1 cellular context compared by ENCODE assay signal in the genomic region with DNA sequence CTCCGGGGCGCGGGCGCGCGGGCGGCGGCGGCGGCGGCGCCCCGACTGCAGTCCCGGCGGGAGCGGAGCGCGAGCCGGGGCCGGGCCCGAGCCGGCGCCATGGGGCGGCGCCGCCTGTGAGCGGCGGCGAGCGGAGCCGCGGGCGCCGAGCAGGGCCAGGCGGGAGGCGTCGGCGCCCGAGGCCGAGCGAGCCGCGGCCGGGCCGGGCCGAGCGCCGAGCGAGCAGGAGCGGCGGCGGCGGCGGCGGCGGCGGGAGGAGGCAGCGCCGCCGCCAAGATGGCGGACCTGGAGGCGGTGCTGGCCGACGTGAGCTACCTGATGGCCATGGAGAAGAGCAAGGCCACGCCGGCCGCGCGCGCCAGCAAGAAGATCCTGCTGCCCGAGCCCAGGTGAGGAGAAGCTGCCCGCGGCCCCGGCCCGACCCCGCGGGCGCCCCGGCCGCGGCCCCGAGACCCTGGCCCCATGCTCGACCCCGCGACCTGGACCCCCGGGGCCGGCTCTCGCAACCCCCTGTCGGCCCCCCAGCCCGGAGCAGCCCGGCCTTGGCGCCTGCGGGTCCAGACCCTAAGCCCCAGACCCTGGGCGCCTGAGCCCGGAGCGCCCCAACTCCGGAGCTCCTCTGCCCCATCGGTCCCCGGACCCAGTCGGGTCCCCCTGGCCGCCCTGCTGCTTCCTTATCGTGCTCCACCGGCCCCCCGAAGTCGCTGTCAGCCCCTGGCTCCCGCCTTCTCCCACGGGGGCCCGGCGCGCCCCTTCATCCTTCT.
TF ChIP-seq lines count a peak whose summit lies in the region.

A gene (plus strand): TSS at position 50 of the 764 bp plus-strand sequence. CDS start 227 bp downstream, at position 277.

TF ChIP-seq in GM12878, 131 proteins besides CTCF, POLR2A, EP300 and RAD21 (continued from another document and continues in another):
- TF ChIP-seq, protein P1, sequence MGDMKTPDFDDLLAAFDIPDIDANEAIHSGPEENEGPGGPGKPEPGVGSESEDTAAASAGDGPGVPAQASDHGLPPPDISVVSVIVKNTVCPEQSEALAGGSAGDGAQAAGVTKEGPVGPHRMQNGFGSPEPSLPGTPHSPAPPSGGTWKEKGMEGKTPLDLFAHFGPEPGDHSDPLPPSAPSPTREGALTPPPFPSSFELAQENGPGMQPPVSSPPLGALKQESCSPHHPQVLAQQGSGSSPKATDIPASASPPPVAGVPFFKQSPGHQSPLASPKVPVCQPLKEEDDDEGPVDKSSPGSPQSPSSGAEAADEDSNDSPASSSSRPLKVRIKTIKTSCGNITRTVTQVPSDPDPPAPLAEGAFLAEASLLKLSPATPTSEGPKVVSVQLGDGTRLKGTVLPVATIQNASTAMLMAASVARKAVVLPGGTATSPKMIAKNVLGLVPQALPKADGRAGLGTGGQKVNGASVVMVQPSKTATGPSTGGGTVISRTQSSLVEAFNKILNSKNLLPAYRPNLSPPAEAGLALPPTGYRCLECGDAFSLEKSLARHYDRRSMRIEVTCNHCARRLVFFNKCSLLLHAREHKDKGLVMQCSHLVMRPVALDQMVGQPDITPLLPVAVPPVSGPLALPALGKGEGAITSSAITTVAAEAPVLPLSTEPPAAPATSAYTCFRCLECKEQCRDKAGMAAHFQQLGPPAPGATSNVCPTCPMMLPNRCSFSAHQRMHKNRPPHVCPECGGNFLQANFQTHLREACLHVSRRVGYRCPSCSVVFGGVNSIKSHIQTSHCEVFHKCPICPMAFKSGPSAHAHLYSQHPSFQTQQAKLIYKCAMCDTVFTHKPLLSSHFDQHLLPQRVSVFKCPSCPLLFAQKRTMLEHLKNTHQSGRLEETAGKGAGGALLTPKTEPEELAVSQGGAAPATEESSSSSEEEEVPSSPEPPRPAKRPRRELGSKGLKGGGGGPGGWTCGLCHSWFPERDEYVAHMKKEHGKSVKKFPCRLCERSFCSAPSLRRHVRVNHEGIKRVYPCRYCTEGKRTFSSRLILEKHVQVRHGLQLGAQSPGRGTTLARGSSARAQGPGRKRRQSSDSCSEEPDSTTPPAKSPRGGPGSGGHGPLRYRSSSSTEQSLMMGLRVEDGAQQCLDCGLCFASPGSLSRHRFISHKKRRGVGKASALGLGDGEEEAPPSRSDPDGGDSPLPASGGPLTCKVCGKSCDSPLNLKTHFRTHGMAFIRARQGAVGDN (IDR thresholded peaks at IDR 0.05): 0 out of 2 replicates have a peak, but pooled peaks have one; percentile 23
- TF ChIP-seq, protein P2, sequence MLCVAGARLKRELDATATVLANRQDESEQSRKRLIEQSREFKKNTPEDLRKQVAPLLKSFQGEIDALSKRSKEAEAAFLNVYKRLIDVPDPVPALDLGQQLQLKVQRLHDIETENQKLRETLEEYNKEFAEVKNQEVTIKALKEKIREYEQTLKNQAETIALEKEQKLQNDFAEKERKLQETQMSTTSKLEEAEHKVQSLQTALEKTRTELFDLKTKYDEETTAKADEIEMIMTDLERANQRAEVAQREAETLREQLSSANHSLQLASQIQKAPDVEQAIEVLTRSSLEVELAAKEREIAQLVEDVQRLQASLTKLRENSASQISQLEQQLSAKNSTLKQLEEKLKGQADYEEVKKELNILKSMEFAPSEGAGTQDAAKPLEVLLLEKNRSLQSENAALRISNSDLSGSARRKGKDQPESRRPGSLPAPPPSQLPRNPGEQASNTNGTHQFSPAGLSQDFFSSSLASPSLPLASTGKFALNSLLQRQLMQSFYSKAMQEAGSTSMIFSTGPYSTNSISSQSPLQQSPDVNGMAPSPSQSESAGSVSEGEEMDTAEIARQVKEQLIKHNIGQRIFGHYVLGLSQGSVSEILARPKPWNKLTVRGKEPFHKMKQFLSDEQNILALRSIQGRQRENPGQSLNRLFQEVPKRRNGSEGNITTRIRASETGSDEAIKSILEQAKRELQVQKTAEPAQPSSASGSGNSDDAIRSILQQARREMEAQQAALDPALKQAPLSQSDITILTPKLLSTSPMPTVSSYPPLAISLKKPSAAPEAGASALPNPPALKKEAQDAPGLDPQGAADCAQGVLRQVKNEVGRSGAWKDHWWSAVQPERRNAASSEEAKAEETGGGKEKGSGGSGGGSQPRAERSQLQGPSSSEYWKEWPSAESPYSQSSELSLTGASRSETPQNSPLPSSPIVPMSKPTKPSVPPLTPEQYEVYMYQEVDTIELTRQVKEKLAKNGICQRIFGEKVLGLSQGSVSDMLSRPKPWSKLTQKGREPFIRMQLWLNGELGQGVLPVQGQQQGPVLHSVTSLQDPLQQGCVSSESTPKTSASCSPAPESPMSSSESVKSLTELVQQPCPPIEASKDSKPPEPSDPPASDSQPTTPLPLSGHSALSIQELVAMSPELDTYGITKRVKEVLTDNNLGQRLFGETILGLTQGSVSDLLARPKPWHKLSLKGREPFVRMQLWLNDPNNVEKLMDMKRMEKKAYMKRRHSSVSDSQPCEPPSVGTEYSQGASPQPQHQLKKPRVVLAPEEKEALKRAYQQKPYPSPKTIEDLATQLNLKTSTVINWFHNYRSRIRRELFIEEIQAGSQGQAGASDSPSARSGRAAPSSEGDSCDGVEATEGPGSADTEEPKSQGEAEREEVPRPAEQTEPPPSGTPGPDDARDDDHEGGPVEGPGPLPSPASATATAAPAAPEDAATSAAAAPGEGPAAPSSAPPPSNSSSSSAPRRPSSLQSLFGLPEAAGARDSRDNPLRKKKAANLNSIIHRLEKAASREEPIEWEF (IDR thresholded peaks at IDR 0.05; ENCODE audit: insufficient replicate concordance, low read depth, low read length): no peak
- TF ChIP-seq, protein P3, sequence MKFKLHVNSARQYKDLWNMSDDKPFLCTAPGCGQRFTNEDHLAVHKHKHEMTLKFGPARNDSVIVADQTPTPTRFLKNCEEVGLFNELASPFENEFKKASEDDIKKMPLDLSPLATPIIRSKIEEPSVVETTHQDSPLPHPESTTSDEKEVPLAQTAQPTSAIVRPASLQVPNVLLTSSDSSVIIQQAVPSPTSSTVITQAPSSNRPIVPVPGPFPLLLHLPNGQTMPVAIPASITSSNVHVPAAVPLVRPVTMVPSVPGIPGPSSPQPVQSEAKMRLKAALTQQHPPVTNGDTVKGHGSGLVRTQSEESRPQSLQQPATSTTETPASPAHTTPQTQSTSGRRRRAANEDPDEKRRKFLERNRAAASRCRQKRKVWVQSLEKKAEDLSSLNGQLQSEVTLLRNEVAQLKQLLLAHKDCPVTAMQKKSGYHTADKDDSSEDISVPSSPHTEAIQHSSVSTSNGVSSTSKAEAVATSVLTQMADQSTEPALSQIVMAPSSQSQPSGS (IDR thresholded peaks at IDR 0.05; ENCODE audit: low read length): no peak
- TF ChIP-seq RFX5 (IDR thresholded peaks at IDR 0.05; ENCODE audit: low read depth, low read length) (no peak), SPI1 (IDR thresholded peaks at IDR 0.05; ENCODE audit: borderline replicate concordance, insufficient read depth, low read depth, low read length) (no peak), IKZF2 (IDR thresholded peaks at IDR 0.05) (no peak), CHD4 (IDR thresholded peaks at IDR 0.05) (no peak), BACH1 (IDR thresholded peaks at IDR 0.05; ENCODE audit: borderline replicate concordance) (peak; percentile 55; the same call in 1 of the 2 replicates), YY1 (IDR thresholded peaks at IDR 0.05; ENCODE audit: low read depth, low read length) (peak; percentile 90), EED (IDR thresholded peaks at IDR 0.05; ENCODE audit: low read depth) (no peak), MTA2 (IDR thresholded peaks at IDR 0.05; ENCODE audit: low read depth) (no peak), NRF1 (conservative IDR thresholded peaks at IDR 0.05; ENCODE audit: low read depth, low read length) (no peak), NBN (IDR thresholded peaks at IDR 0.05) (no peak), ZNF217 (IDR thresholded peaks at IDR 0.05) (0 out of 2 replicates have a peak, but pooled peaks have one; percentile 21), RUNX3 (IDR thresholded peaks at IDR 0.05; ENCODE audit: low read length) (no peak), POLR2AphosphoS2 (IDR thresholded peaks at IDR 0.05; ENCODE audit: low read depth, low read length) (no peak), NR2C1 (IDR thresholded peaks at IDR 0.05) (0 out of 2 replicates have a peak, but pooled peaks have one; percentile 22), EGR1 (IDR thresholded peaks at IDR 0.05; ENCODE audit: borderline replicate concordance in 1 of 2, low read depth in 2 of 2, low read length in 2 of 2) (0 out of 3 replicates have a peak, but pooled peaks of 1 of the 2 experiments have one; percentile 19), DPF2 (IDR thresholded peaks at IDR 0.05) (peak; percentile 10), BRCA1 (IDR thresholded peaks at IDR 0.05; ENCODE audit: low read depth, low read length) (no peak), CREM (IDR thresholded peaks at IDR 0.05; ENCODE audit: low read depth) (no peak), MEF2A (IDR thresholded peaks at IDR 0.05; ENCODE audit: insufficient read depth, low read depth, low read length) (no peak)
- TF ChIP-seq, protein P4, sequence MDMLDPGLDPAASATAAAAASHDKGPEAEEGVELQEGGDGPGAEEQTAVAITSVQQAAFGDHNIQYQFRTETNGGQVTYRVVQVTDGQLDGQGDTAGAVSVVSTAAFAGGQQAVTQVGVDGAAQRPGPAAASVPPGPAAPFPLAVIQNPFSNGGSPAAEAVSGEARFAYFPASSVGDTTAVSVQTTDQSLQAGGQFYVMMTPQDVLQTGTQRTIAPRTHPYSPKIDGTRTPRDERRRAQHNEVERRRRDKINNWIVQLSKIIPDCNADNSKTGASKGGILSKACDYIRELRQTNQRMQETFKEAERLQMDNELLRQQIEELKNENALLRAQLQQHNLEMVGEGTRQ (IDR thresholded peaks at IDR 0.05; ENCODE audit: borderline replicate concordance, low read depth, low read length): no peak
- TF ChIP-seq, protein P5, sequence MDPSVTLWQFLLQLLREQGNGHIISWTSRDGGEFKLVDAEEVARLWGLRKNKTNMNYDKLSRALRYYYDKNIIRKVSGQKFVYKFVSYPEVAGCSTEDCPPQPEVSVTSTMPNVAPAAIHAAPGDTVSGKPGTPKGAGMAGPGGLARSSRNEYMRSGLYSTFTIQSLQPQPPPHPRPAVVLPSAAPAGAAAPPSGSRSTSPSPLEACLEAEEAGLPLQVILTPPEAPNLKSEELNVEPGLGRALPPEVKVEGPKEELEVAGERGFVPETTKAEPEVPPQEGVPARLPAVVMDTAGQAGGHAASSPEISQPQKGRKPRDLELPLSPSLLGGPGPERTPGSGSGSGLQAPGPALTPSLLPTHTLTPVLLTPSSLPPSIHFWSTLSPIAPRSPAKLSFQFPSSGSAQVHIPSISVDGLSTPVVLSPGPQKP (IDR thresholded peaks at IDR 0.05; ENCODE audit: low read depth, low read length): no peak
- TF ChIP-seq, protein P6, sequence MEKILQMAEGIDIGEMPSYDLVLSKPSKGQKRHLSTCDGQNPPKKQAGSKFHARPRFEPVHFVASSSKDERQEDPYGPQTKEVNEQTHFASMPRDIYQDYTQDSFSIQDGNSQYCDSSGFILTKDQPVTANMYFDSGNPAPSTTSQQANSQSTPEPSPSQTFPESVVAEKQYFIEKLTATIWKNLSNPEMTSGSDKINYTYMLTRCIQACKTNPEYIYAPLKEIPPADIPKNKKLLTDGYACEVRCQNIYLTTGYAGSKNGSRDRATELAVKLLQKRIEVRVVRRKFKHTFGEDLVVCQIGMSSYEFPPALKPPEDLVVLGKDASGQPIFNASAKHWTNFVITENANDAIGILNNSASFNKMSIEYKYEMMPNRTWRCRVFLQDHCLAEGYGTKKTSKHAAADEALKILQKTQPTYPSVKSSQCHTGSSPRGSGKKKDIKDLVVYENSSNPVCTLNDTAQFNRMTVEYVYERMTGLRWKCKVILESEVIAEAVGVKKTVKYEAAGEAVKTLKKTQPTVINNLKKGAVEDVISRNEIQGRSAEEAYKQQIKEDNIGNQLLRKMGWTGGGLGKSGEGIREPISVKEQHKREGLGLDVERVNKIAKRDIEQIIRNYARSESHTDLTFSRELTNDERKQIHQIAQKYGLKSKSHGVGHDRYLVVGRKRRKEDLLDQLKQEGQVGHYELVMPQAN (conservative IDR thresholded peaks at IDR 0.05): 0 out of 2 replicates have a peak, but pooled peaks have one; percentile 33
- TF ChIP-seq, protein P7, sequence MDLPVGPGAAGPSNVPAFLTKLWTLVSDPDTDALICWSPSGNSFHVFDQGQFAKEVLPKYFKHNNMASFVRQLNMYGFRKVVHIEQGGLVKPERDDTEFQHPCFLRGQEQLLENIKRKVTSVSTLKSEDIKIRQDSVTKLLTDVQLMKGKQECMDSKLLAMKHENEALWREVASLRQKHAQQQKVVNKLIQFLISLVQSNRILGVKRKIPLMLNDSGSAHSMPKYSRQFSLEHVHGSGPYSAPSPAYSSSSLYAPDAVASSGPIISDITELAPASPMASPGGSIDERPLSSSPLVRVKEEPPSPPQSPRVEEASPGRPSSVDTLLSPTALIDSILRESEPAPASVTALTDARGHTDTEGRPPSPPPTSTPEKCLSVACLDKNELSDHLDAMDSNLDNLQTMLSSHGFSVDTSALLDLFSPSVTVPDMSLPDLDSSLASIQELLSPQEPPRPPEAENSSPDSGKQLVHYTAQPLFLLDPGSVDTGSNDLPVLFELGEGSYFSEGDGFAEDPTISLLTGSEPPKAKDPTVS (IDR thresholded peaks at IDR 0.05; ENCODE audit: low read depth, low read length): no peak
- TF ChIP-seq, protein P8, sequence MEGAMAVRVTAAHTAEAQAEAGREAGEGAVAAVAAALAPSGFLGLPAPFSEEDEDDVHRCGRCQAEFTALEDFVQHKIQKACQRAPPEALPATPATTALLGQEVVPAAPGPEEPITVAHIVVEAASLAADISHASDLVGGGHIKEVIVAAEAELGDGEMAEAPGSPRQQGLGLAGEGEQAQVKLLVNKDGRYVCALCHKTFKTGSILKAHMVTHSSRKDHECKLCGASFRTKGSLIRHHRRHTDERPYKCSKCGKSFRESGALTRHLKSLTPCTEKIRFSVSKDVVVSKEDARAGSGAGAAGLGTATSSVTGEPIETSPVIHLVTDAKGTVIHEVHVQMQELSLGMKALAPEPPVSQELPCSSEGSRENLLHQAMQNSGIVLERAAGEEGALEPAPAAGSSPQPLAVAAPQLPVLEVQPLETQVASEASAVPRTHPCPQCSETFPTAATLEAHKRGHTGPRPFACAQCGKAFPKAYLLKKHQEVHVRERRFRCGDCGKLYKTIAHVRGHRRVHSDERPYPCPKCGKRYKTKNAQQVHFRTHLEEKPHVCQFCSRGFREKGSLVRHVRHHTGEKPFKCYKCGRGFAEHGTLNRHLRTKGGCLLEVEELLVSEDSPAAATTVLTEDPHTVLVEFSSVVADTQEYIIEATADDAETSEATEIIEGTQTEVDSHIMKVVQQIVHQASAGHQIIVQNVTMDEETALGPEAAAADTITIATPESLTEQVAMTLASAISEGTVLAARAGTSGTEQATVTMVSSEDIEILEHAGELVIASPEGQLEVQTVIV (IDR thresholded peaks at IDR 0.05; ENCODE audit: borderline replicate concordance, partially characterized antibody): no peak
- TF ChIP-seq, protein P9, sequence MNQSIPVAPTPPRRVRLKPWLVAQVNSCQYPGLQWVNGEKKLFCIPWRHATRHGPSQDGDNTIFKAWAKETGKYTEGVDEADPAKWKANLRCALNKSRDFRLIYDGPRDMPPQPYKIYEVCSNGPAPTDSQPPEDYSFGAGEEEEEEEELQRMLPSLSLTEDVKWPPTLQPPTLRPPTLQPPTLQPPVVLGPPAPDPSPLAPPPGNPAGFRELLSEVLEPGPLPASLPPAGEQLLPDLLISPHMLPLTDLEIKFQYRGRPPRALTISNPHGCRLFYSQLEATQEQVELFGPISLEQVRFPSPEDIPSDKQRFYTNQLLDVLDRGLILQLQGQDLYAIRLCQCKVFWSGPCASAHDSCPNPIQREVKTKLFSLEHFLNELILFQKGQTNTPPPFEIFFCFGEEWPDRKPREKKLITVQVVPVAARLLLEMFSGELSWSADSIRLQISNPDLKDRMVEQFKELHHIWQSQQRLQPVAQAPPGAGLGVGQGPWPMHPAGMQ (IDR thresholded peaks at IDR 0.05; ENCODE audit: borderline replicate concordance): no peak
